ENCODE assay signal across 10 cellular contexts in the genomic region with DNA sequence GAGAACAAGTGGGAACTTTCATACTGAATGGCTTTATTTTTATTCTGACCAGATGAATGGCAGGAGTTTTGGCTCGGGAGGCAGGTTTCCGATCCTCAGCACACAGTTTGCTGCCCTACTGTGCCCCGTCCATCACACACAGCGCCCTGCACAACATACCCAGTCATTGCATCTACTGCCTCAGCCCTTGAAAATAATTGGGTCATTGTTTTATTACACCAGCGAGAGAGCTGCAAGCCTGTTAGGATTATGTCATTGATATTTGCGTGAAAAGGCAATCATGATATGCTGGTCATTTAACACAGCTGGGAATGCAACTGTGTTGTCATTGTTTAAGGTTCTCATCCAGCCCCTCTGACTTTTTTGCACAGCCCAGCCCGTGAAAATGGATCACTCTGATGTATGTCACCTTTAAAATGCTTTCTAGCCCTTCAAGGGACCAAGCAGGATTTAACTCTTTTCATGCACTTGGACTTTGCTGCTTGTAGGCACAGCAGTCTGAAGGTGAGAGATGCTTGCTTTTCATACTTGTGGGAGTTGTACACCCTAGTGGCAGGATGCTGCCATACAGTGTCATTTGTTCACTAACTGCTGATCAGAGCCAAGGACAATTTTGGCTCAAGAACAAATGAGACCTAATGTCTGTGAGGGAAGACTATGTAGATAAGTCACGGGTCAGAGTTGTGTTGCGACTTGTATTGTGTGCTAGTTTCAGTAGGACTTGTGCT.
DNase-seq lines count a peak whose midpoint lies in the region; ATAC-seq and TF ChIP-seq lines count a peak whose summit lies in the region.
"Had no signal": no experiment of that assay in that cellular context is flagged by ENCODE, and none has a peak within 500 bp of the region (broad histone marks: within the 10 kb centered on the region; RNA-seq: fewer than 3 reads in every experiment).

No MANE protein-coding gene starts in this region.

- peak overlapping the region in 1 of 4 donors; percentile 55 for H3K27ac ChIP-seq in body of pancreas

- no peak overlapping the region for H3K4me3 ChIP-seq in body of pancreas

- ATAC-seq in GM21619 (IDR thresholded peaks at IDR 0.05; ENCODE audit: unreplicated experiment) (peak; percentile 72), HG03565 (IDR thresholded peaks at IDR 0.05; ENCODE audit: unreplicated experiment) (no peak), body of pancreas (no peak)
- ATAC-seq in activated T-cell treated with anti-CD3 and anti-CD28 coated beads, Interleukin-2, amount 50 U/mL, for 72 hours (replicated peaks in 1 of 2), result no peak

- peaks cover 27% of the 10 kb centered on the region for H3K4me1 ChIP-seq in body of pancreas

- no peaks in the 10 kb centered on the region for H3K27me3 ChIP-seq in body of pancreas

- H3K4me3 Mint-ChIP-seq in Calu3 (ENCODE audit: low read depth, unreplicated experiment), result peak overlapping the region; percentile 41
- H3K4me3 Mint-ChIP-seq in activated T-cell treated with anti-CD3 and anti-CD28 coated beads, Interleukin-2, amount 50 U/mL, for 72 hours, result no peak overlapping the region

- H3K9me3 Mint-ChIP-seq in Calu3 (ENCODE audit: low read depth, unreplicated experiment), result no peaks in the 10 kb centered on the region
- H3K9me3 Mint-ChIP-seq in activated T-cell treated with anti-CD3 and anti-CD28 coated beads, Interleukin-2, amount 50 U/mL, for 72 hours, result no peaks in the 10 kb centered on the region

- no peaks in the 10 kb centered on the region for H3K36me3 ChIP-seq in body of pancreas (replicated peaks in 1 of 2; ENCODE audit: insufficient read depth in 1 of 2, low read depth in 2 of 2)

- TF ChIP-seq CTCF in Calu3 (IDR thresholded peaks at IDR 0.05; ENCODE audit: unreplicated experiment) (peak; percentile 44), body of pancreas (IDR thresholded peaks at IDR 0.05) (peak in 3 of 7 experiments; percentile 8 to 28 (median 14))

- H3K27me3 Mint-ChIP-seq in Calu3 (ENCODE audit: unreplicated experiment), result no peaks in the 10 kb centered on the region
- H3K27me3 Mint-ChIP-seq in activated T-cell treated with anti-CD3 and anti-CD28 coated beads, Interleukin-2, amount 50 U/mL, for 72 hours (ENCODE audit: low read depth), result peaks cover 47% of the 10 kb centered on the region

- H3K27ac Mint-ChIP-seq in Calu3 (ENCODE audit: unreplicated experiment), result no peak overlapping the region
- H3K27ac Mint-ChIP-seq in activated T-cell treated with anti-CD3 and anti-CD28 coated beads, Interleukin-2, amount 50 U/mL, for 72 hours, result no peak overlapping the region

- H3K36me3 Mint-ChIP-seq in Calu3 (ENCODE audit: insufficient read depth, unreplicated experiment), result no peaks in the 10 kb centered on the region
- H3K36me3 Mint-ChIP-seq in activated T-cell treated with anti-CD3 and anti-CD28 coated beads, Interleukin-2, amount 50 U/mL, for 72 hours (ENCODE audit: insufficient read depth in 2 of 2), result no peaks in the 10 kb centered on the region

- intact Hi-C loops in Calu3 (cut with micrococcal nuclease; ENCODE audit: unreplicated experiment), result no loop called here
- intact Hi-C loops in head of caudate nucleus (cut with DNase I), result no loop called here
- intact Hi-C loops in body of pancreas (cut with DNase I), result no loop called here

- 16 to 18% methylated on average over 7 to 9 of the region's 9 CpGs for WGBS in body of pancreas, 2 donors

- DNase-seq in Calu3, result no peak
- DNase-seq in RPMI8226, result peak; percentile 10
- DNase-seq in head of caudate nucleus, result peak; percentile 19 to 83 (median 61)
- no peak for DNase-seq in activated T-cell treated with anti-CD3 and anti-CD28 coated beads, Interleukin-2, amount 50 U/mL, for 72 hours
- DNase-seq in body of pancreas, result no peak
- no peak for DNase-seq in activated CD4-positive, alpha-beta T cell treated with anti-CD3 and anti-CD28 coated beads for 4 hours
- DNase-seq: MV-4-11; stimulated activated CD4-positive, alpha-beta T cell treated with anti-CD3 and anti-CD28 coated beads, Interleukin-12 subunit alpha, Interleukin-12 subunit beta, amount 100 ng/mL, for 4 hours had no signal

- H3K9me3 ChIP-seq in body of pancreas, result no peaks in the 10 kb centered on the region

- CTCF ChIA-PET in Calu3 (lab: Charles Lee), result interaction anchor here (0.9 to 1.2 kb wide), 3 partner anchors 260 to 426 kb away, joined by 3 to 4 read pairs (median 3); no protein-coding TSS in a partner anchor

- no TSS peak for BruUV-seq in Calu3 (replicated peaks; lab: Mats Ljungman, UMichigan)

- peaks cover 23% of the 10 kb centered on the region for H3K4me1 Mint-ChIP-seq in Calu3 (ENCODE audit: low read depth, unreplicated experiment)
- H3K4me1 Mint-ChIP-seq in activated T-cell treated with anti-CD3 and anti-CD28 coated beads, Interleukin-2, amount 50 U/mL, for 72 hours (ENCODE audit: low read depth), result no peaks in the 10 kb centered on the region

- no peak for TF ChIP-seq POLR2A in body of pancreas (IDR thresholded peaks at IDR 0.05)

Comparison
In these comparisons a context has a peak if more than half of its experiments do, and no peak if none do; other contexts are left out.
1. DNase-seq: peak in RPMI8226 (single experiment) and head of caudate nucleus (42 of 42); none in Calu3 (single experiment), activated T-cell treated with anti-CD3 and anti-CD28 coated beads, Interleukin-2, amount 50 U/mL, for 72 hours (0 of 2), body of pancreas (0 of 4) and activated CD4-positive, alpha-beta T cell treated with anti-CD3 and anti-CD28 coated beads for 4 hours (0 of 2).